14 cellular contexts compared by ENCODE assay signal in the genomic region with DNA sequence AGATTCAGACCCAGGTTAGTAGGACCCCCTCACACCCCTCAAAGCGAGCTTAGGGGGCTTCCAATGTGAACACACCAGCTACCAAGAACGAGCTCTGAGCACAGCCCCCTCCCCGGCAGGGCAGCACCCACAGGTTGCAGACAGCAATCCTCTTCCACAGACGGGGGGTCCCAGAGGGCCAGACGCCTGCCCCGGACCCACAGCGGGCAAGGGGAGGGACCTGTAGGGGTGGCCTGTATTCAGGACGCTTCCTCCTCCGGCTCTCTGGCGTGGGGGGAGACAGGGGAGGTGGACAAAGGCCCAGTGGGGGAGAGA. TPM values are rescaled to one million over a fixed set of nuclear protein-coding genes. Genes with fewer than 3 reads are reported as not detected.
DNase-seq lines count a peak whose midpoint lies in the region; ATAC-seq, FAIRE-seq and TF ChIP-seq lines count a peak whose summit lies in the region.
"Had no signal": no experiment of that assay in that cellular context is flagged by ENCODE, and none has a peak within 500 bp of the region (broad histone marks: within the 10 kb centered on the region; RNA-seq: fewer than 3 reads in every experiment).

No MANE protein-coding gene starts in this region.

- POLR2A ChIA-PET in A549 (lab: Yijun Ruan, JAX), result no interaction called here
- POLR2A ChIA-PET in WTC11 (lab: Charles Lee), result interaction anchor here (0.6 to 3.5 kb wide), 8 partner anchors 10 to 1284 kb away, joined by 3 to 21 read pairs (median 4); partner anchors contain the start of gene LENG9

- peaks cover 26% of the 10 kb centered on the region for H3K27me3 Mint-ChIP-seq in WTC11 (ENCODE audit: low read depth)

- peaks cover 45% of the 10 kb centered on the region for H3K4me1 Mint-ChIP-seq in WTC11

- CTCF ChIA-PET in A549 (lab: Yijun Ruan, JAX), result interaction anchor here (1.2 to 4.2 kb wide), 4 partner anchors 10 to 251 kb away, joined by 3 to 23 read pairs (median 6); no protein-coding TSS in a partner anchor
- CTCF ChIA-PET in WTC11 (lab: Charles Lee), result interaction anchor here (0.6 to 5.2 kb wide), 12 partner anchors 10 to 585 kb away, joined by 3 to 66 read pairs (median 5); partner anchors contain the start of gene LENG8

- no peaks in the 10 kb centered on the region for H3K36me3 ChIP-seq in mesodermal cell (ENCODE audit: control insufficient read depth, insufficient read depth, low read length)
- H3K36me3 ChIP-seq: ovary had no signal

- TF ChIP-seq RAD21 in A549 (conservative IDR thresholded peaks at IDR 0.05 in 1 of 2, IDR thresholded peaks at IDR 0.05 in 1 of 2), result no peak

- peaks cover 19% of the 10 kb centered on the region; the same call in 2 of the 3 replicates for H3K4me1 ChIP-seq in A549
- peaks cover 23% of the 10 kb centered on the region for H3K4me1 ChIP-seq in mesodermal cell (ENCODE audit: control insufficient read depth, insufficient read depth, low read length, poor library complexity, severe bottlenecking)

- TF ChIP-seq CTCF in A549 (IDR thresholded peaks at IDR 0.05), result no peak
- no peak for TF ChIP-seq CTCF in WTC11 (IDR thresholded peaks at IDR 0.05)

- peaks cover 14% of the 10 kb centered on the region for H3K36me3 Mint-ChIP-seq in WTC11

- peak overlapping the region; percentile 52 for H3K4me3 Mint-ChIP-seq in WTC11

- H3K4me3 ChIP-seq in A549, result no peak overlapping the region
- H3K4me3 ChIP-seq in mesodermal cell (ENCODE audit: extremely low read depth, insufficient read depth, low read length, poor library complexity, severe bottlenecking), result no peak overlapping the region
- H3K4me3 ChIP-seq: ovary had no signal

- WGBS in A549 (ENCODE audit: missing lambda C conversion rate), result 68% methylated on average over 4 of the region's 10 CpGs
- WGBS in mesodermal cell (ENCODE audit: insufficient coverage in 2 of 2), 2 experiments, result 17 to 18% methylated on average over 5 to 10 of the region's 10 CpGs

- no peaks in the 10 kb centered on the region for H3K9me3 Mint-ChIP-seq in WTC11

- TF ChIP-seq EP300 in A549 (IDR thresholded peaks at IDR 0.05), result no peak

- H3K9me3 ChIP-seq in A549, result no peaks in the 10 kb centered on the region
- H3K9me3 ChIP-seq in mesodermal cell (ENCODE audit: control insufficient read depth, low read length), result no peaks in the 10 kb centered on the region
- H3K9me3 ChIP-seq: ovary had no signal

- H3K27ac Mint-ChIP-seq in WTC11, result peak overlapping the region; percentile 40; the same call in 1 of the 2 replicates

- no peak for TF ChIP-seq POLR2A in A549 (IDR thresholded peaks at IDR 0.05; ENCODE audit: low read length)

- peak overlapping the region; percentile 72 for H3K4me2 ChIP-seq in A549

- no peak for FAIRE-seq in A549 (lab: Jason Lieb, UNC)

- H3K27ac ChIP-seq in A549 (peak overlapping the region; percentile 11 to 72; a peak in 3 of 6 replicates), mesodermal cell (ENCODE audit: low read depth, low read length, severe bottlenecking) (peak overlapping the region; percentile 78)
- H3K27ac ChIP-seq: ovary had no signal

- ATAC-seq in A549, result no peak
- ATAC-seq in WTC11, result no peak
- ATAC-seq in HG03025 (IDR thresholded peaks at IDR 0.05; ENCODE audit: low FRiP score, unreplicated experiment), result no peak
- ATAC-seq in GM21528 (IDR thresholded peaks at IDR 0.05; ENCODE audit: low FRiP score, unreplicated experiment), result no peak

- DNase-seq in A549 (ENCODE audit: low read depth in 1 of 2, low spot score in 1 of 2) (no peak), WTC11 (ENCODE audit: low spot score) (no peak), SW 1271 (lab: John Stamatoyannopoulos, UW) (no peak)
- DNase-seq: ACHN; activated CD4-positive, alpha-beta T cell treated with anti-CD3 and anti-CD28 coated beads, Interleukin-2, amount 50 U/mL, for 1 hour; COR-L47; dermis blood vessel endothelial cell; NCI-H1092 treated with DMSO at 0.1 percent for 48 hours; T1000 had no signal

TF ChIP-seq in A549, 52 proteins besides CTCF, POLR2A, EP300 and RAD21:
- TF ChIP-seq CBX2 (IDR thresholded peaks at IDR 0.05; ENCODE audit: borderline replicate concordance, low read depth) (no peak), KDM5A (IDR thresholded peaks at IDR 0.05) (no peak), HOXB13 (CRISPR knock-in tag; IDR thresholded peaks at IDR 0.05; ENCODE audit: low read depth) (no peak), ZC3H11A (IDR thresholded peaks at IDR 0.05) (no peak), ESRRA (IDR thresholded peaks at IDR 0.05; ENCODE audit: borderline replicate concordance, low read length) (no peak), CHD4 (IDR thresholded peaks at IDR 0.05; ENCODE audit: borderline replicate concordance) (no peak), ZNF302 (CRISPR knock-in tag; IDR thresholded peaks at IDR 0.05) (no peak), FOSL2 (IDR thresholded peaks at IDR 0.05) (no peak), FOSL2 (CRISPR knock-in tag; IDR thresholded peaks at IDR 0.05) (no peak), MYC (IDR thresholded peaks at IDR 0.05; ENCODE audit: borderline replicate concordance, low read length) (no peak), TFCP2L1 (CRISPR knock-in tag; IDR thresholded peaks at IDR 0.05) (no peak), HOXA7 (CRISPR knock-in tag; IDR thresholded peaks at IDR 0.05) (no peak)

TF ChIP-seq in WTC11, 78 proteins besides CTCF, POLR2A, EP300 and RAD21 (continues in another document):
- peak; percentile 15; the same call in 1 of the 2 replicates for TF ChIP-seq USF1 (CRISPR knock-in tag; IDR thresholded peaks at IDR 0.05)
- TF ChIP-seq NR2C2 (CRISPR knock-in tag; IDR thresholded peaks at IDR 0.05), result no peak
- TF ChIP-seq, protein P1, sequence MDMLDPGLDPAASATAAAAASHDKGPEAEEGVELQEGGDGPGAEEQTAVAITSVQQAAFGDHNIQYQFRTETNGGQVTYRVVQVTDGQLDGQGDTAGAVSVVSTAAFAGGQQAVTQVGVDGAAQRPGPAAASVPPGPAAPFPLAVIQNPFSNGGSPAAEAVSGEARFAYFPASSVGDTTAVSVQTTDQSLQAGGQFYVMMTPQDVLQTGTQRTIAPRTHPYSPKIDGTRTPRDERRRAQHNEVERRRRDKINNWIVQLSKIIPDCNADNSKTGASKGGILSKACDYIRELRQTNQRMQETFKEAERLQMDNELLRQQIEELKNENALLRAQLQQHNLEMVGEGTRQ (CRISPR knock-in tag; IDR thresholded peaks at IDR 0.05), result peak; percentile 7; the same call in 1 of the 2 replicates
- no peak for TF ChIP-seq FOXP1 (CRISPR knock-in tag; IDR thresholded peaks at IDR 0.05; ENCODE audit: borderline replicate concordance)
- 0 out of 2 replicates have a peak, but pooled peaks have one; percentile 24 for TF ChIP-seq GABPB1 (CRISPR knock-in tag; IDR thresholded peaks at IDR 0.05)
- TF ChIP-seq ZNF423 (CRISPR knock-in tag; IDR thresholded peaks at IDR 0.05), result peak; percentile 46; the same call in 1 of the 2 replicates

RNA-seq across cellular contexts. Expression of gene TTYH1, which starts 4.8 kb away (rescaled TPM):
- polyA plus RNA-seq in A549 (2011; rRNA removed) (0.31 and 0.56 TPM in 2 replicates), A549 (2017; fragmentation: RNase III; extraction: RNeasy Plus Mini Kit Qiagen cat#74134 plus additional on column Dnase treatment) (0.15 to 0.32 TPM in 2 of 3 replicates, not detected in the other)
- polyA plus RNA-seq in A549 (2012; cell fraction: cytosol; rRNA removed), result 0.26 and 0.33 TPM in 2 replicates
- 0.48 and 0.50 TPM in 2 replicates for polyA plus RNA-seq in A549 (2012; cell fraction: nucleus; rRNA removed)
- 0.29 and 1.1 TPM in 2 replicates for polyA minus RNA-seq in A549 (2011; rRNA and poly(A)+ RNA removed)
- total RNA-seq in WTC11 (2021), result 35.9 to 38.2 TPM (median 37.1 TPM) in 3 replicates
- polyA plus RNA-seq in mesodermal cell (2013, experiment 1 of 2), result 38.5 TPM
- polyA plus RNA-seq in mesodermal cell (2013, experiment 2 of 2), result 21.9 TPM
- total RNA-seq: dermis blood vessel endothelial cell, mesenteric fat pad had no signal

RNA-seq across cellular contexts. Expression of gene LENG8, which starts 29.0 kb away (rescaled TPM):
- 30.6 and 52.8 TPM in 2 replicates for polyA plus RNA-seq in A549 (2011; rRNA removed)
- 48.4 and 62.4 TPM in 2 replicates for polyA plus RNA-seq in A549 (2012; cell fraction: cytosol; rRNA removed)
- polyA plus RNA-seq in A549 (2012; cell fraction: nucleus; rRNA removed), result 643 and 655 TPM in 2 replicates
- 137 to 148 TPM (median 140 TPM) in 3 replicates for polyA plus RNA-seq in A549 (2017; fragmentation: RNase III; extraction: RNeasy Plus Mini Kit Qiagen cat#74134 plus additional on column Dnase treatment)
- 42.5 and 48.1 TPM in 2 replicates for polyA minus RNA-seq in A549 (2011; rRNA and poly(A)+ RNA removed)
- 175 to 187 TPM (median 187 TPM) in 3 replicates for total RNA-seq in WTC11 (2021)
- polyA plus RNA-seq in mesodermal cell (2013, experiment 1 of 2), result 147 TPM
- polyA plus RNA-seq in mesodermal cell (2013, experiment 2 of 2), result 121 TPM

RNA-seq across cellular contexts. Expression of gene LENG9, which starts 43.6 kb away (rescaled TPM):
- polyA plus RNA-seq in A549 (2011; rRNA removed) (1.9 and 2.1 TPM in 2 replicates), A549 (2017; fragmentation: RNase III; extraction: RNeasy Plus Mini Kit Qiagen cat#74134 plus additional on column Dnase treatment) (3.8 to 4.9 TPM (median 4.1 TPM) in 3 replicates)
- 1.6 and 2.8 TPM in 2 replicates for polyA plus RNA-seq in A549 (2012; cell fraction: cytosol; rRNA removed)
- polyA plus RNA-seq in A549 (2012; cell fraction: nucleus; rRNA removed), result 2.2 and 4.1 TPM in 2 replicates
- 3.7 and 5.1 TPM in 2 replicates for polyA minus RNA-seq in A549 (2011; rRNA and poly(A)+ RNA removed)
- 6.1 to 7.5 TPM (median 6.9 TPM) in 3 replicates for total RNA-seq in WTC11 (2021)
- 1.9 TPM for polyA plus RNA-seq in mesodermal cell (2013, experiment 1 of 2)
- 1.4 TPM for polyA plus RNA-seq in mesodermal cell (2013, experiment 2 of 2)

RNA-seq across cellular contexts. Expression of gene CDC42EP5, which starts 53.1 kb away (rescaled TPM):
- polyA plus RNA-seq in A549 (2011; rRNA removed) (not detected in 2 replicates), A549 (2017; fragmentation: RNase III; extraction: RNeasy Plus Mini Kit Qiagen cat#74134 plus additional on column Dnase treatment) (not detected in 3 replicates)
- polyA plus RNA-seq in A549 (2012; cell fraction: cytosol; rRNA removed), result 0.16 TPM in 1 of 2 replicates, not detected in the other
- not detected in 2 replicates for polyA plus RNA-seq in A549 (2012; cell fraction: nucleus; rRNA removed)
- polyA minus RNA-seq in A549 (2011; rRNA and poly(A)+ RNA removed), result not detected in 2 replicates
- 11.5 to 19.8 TPM (median 18.3 TPM) in 3 replicates for total RNA-seq in WTC11 (2021)
- 28.6 TPM for polyA plus RNA-seq in mesodermal cell (2013, experiment 1 of 2)
- polyA plus RNA-seq in mesodermal cell (2013, experiment 2 of 2), result 22.6 TPM

RNA-seq across cellular contexts. Expression of gene LAIR1, which starts 55.3 kb away (rescaled TPM):
- not detected in 2 replicates for polyA plus RNA-seq in A549 (2011; rRNA removed)
- not detected in 2 replicates for polyA plus RNA-seq in A549 (2012; cell fraction: cytosol; rRNA removed)
- 0.01 TPM in 1 of 2 replicates, not detected in the other for polyA plus RNA-seq in A549 (2012; cell fraction: nucleus; rRNA removed)
- not detected in 3 replicates for polyA plus RNA-seq in A549 (2017; fragmentation: RNase III; extraction: RNeasy Plus Mini Kit Qiagen cat#74134 plus additional on column Dnase treatment)
- not detected in 2 replicates for polyA minus RNA-seq in A549 (2011; rRNA and poly(A)+ RNA removed)
- total RNA-seq in WTC11 (2021), result 0.18 to 0.60 TPM (median 0.37 TPM) in 3 replicates
- polyA plus RNA-seq in mesodermal cell (2013, experiment 1 of 2), result not detected
- polyA plus RNA-seq in mesodermal cell (2013, experiment 2 of 2), result not detected
- total RNA-seq: dermis blood vessel endothelial cell had no signal
